9 cellular contexts compared by ENCODE assay signal in genomic region chr16:78503501-78504110, GRCh38.
DNase-seq lines count a peak whose midpoint lies in the region; ATAC-seq and TF ChIP-seq lines count a peak whose summit lies in the region.
"Had no signal": no experiment of that assay in that cellular context is flagged by ENCODE, and none has a peak within 500 bp of the region (broad histone marks: within the 10 kb centered on the region; RNA-seq: fewer than 3 reads in every experiment).

No MANE protein-coding gene starts in this region.

- H2AFZ ChIP-seq in mammary epithelial cell (ENCODE audit: low read depth, low read length): no peak overlapping the region

- H3K9me3 ChIP-seq in mammary epithelial cell (replicated peaks; ENCODE audit: insufficient read depth, low read length) (no peaks in the 10 kb centered on the region), left lung (no peaks in the 10 kb centered on the region)

- ATAC-seq in left lung: peak; percentile 49

- H3K9ac ChIP-seq in mammary epithelial cell (ENCODE audit: insufficient read depth, low read length): no peak overlapping the region

- WGBS in mammary epithelial cell (ENCODE audit: low coverage, missing lambda C conversion rate): 24% methylated on average over 4 of the region's 4 CpGs

- H3K36me3 ChIP-seq in mammary epithelial cell (ENCODE audit: insufficient read depth, low read length): no peaks in the 10 kb centered on the region
- no peaks in the 10 kb centered on the region for H3K36me3 ChIP-seq in left lung

- no TSS peak for BruUV-seq in mammary epithelial cell (replicated peaks; lab: Mats Ljungman, UMichigan)

- in situ Hi-C loops in mammary epithelial cell (cut with MboI; ENCODE audit: low sequenced_read_pairs in 2 of 2): no loop called here

- peak; percentile 69 to 78 for TF ChIP-seq CTCF in mammary epithelial cell (conservative IDR thresholded peaks at IDR 0.05 in 1 of 2, IDR thresholded peaks at IDR 0.05 in 1 of 2; ENCODE audit: extremely low read depth in 1 of 2, insufficient read depth in 1 of 2, low read depth in 1 of 2, low read length in 2 of 2)
- peak; percentile 73 to 86 for TF ChIP-seq CTCF in left lung (IDR thresholded peaks at IDR 0.05)

- no peaks in the 10 kb centered on the region for H3K79me2 ChIP-seq in mammary epithelial cell (ENCODE audit: insufficient read depth, low read length)

- H3K4me1 ChIP-seq in mammary epithelial cell (ENCODE audit: insufficient read depth, low read length): peaks cover 9% of the 10 kb centered on the region
- H3K4me1 ChIP-seq in left lung: no peaks in the 10 kb centered on the region

- CTCF ChIA-PET in mammary epithelial cell (lab: Charles Lee; ENCODE audit: low non-redundant PET): interaction anchor here (0.7 kb wide), 1 partner anchor 1866 kb away, joined by 3 read pairs; no protein-coding TSS in a partner anchor

- no peaks in the 10 kb centered on the region for H3K27me3 ChIP-seq in mammary epithelial cell (ENCODE audit: insufficient read depth, low read length)
- no peaks in the 10 kb centered on the region for H3K27me3 ChIP-seq in left lung

- no peak overlapping the region for H3K27ac ChIP-seq in mammary epithelial cell (ENCODE audit: insufficient read depth, low read depth, low read length)
- H3K27ac ChIP-seq in left lung: no peak overlapping the region

- H4K20me1 ChIP-seq in mammary epithelial cell (ENCODE audit: insufficient read depth, low read length): no peaks in the 10 kb centered on the region

- no peak overlapping the region for H3K4me2 ChIP-seq in mammary epithelial cell (ENCODE audit: insufficient read depth, low read depth, low read length)

- H3K4me3 ChIP-seq in mammary epithelial cell (replicated peaks in 1 of 3; ENCODE audit: insufficient read depth in 1 of 3, low read depth in 2 of 3, low read length in 3 of 3) (no peak overlapping the region), left lung (no peak overlapping the region)

- DNase-seq in DMS 273 (lab: John Stamatoyannopoulos, UW; ENCODE audit: unreplicated experiment) (peak; percentile 79), DMS 273 treated with DMSO at 0.1 percent for 48 hours (lab: John Stamatoyannopoulos, UW) (no peak), HuH-7.5 (ENCODE audit: low spot score) (peak; percentile 25), SK-N-DZ (ENCODE audit: low spot score) (peak; percentile 81), mammary epithelial cell (no peak), left lung (no peak), stromal cell of bone marrow (ENCODE audit: low read depth) (peak; percentile 45), mesenteric fat pad (ENCODE audit: low spot score) (no peak)
- DNase-seq: activated naive CD8-positive, alpha-beta T cell treated with anti-CD3 and anti-CD28 coated beads, Interleukin-2, amount 10 ng/mL, durations not matched to agents 7 days and 5 days had no signal

- intact Hi-C loops in mammary epithelial cell (cut with micrococcal nuclease) (loop anchor here (10.0 kb wide), 1 partner anchor 181 kb away; no protein-coding TSS in a partner anchor), left lung (cut with DNase I) (loop anchor here in 1 of 2 donors (5.0 to 10.0 kb wide), 2 partner anchors 264 to 1101 kb away; partner anchors contain the start of gene MAF)

- dilution Hi-C loops in mammary epithelial cell (cut with HindIII; ENCODE audit: low sequenced_read_pairs): loop anchor here (10.0 kb wide), 1 partner anchor 389 kb away; no protein-coding TSS in a partner anchor

Comparison
In these comparisons a context has a peak if more than half of its experiments do, and no peak if none do; other contexts are left out.
1. DNase-seq: peak in DMS 273 (single experiment), HuH-7.5 (single experiment), SK-N-DZ (single experiment) and stromal cell of bone marrow (single experiment); none in DMS 273 treated with DMSO at 0.1 percent for 48 hours (single experiment), mammary epithelial cell (single experiment), left lung (0 of 2) and mesenteric fat pad (single experiment).